31 cellular contexts compared by ENCODE assay signal in the genomic region with DNA sequence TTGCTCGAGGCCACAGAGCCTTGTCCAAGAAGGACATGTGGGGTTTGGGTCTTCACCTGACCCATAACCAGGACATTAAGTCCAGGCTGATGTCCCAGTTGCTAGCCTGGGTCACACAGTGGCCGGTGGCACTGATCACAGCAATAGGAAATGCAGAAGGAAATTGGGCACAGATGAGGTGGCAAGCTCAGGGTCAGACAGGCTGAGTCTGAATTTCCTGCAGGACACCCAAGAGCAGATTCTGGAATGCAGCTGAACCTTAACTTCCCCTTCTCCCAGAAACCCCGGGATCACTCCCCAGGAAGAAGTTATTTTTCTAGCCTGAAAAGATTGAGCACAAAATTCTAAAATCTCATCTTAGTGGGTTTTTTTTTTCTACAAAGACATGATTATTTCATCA.
"Had no signal": no experiment of that assay in that cellular context is flagged by ENCODE, and none has a peak within 500 bp of the region (broad histone marks: within the 10 kb centered on the region; RNA-seq: fewer than 3 reads in every experiment).

No MANE protein-coding gene starts in this region.

- H3K27ac ChIP-seq: neural progenitor cell, ovary, parathyroid adenoma, psoas muscle, right lobe of liver, skin epidermis, spleen, suprapubic skin, testis, tibial artery, transverse colon, upper lobe of left lung, vagina had no signal

- H3K4me3 ChIP-seq: neural progenitor cell, ovary, psoas muscle, right lobe of liver, skin epidermis, smooth muscle cell, spleen, suprapubic skin, testis, tibial artery, transverse colon, upper lobe of left lung, vagina had no signal

- H3K9ac ChIP-seq: neural progenitor cell, parathyroid adenoma had no signal

- H3K36me3 Mint-ChIP-seq: natural killer cell; stimulated activated memory B cell treated with anti-CD40 and anti-IgM and Interleukin-4, amounts not matched to agents 10 μg/mL and 1 μg/mL and 100 μg/mL, for 72 hours had no signal

- H3K27ac Mint-ChIP-seq: natural killer cell; nephron; neural progenitor cell; progenitor cell of endocrine pancreas; stimulated activated memory B cell treated with anti-CD40 and anti-IgM and Interleukin-4, amounts not matched to agents 10 μg/mL and 1 μg/mL and 100 μg/mL, for 72 hours; stimulated activated naive CD8-positive, alpha-beta T cell treated with anti-CD3 and anti-CD28 coated beads, Interleukin-15, amount 100 ng/mL, for 72 hours had no signal

- H3K4me1 Mint-ChIP-seq: natural killer cell; nephron; neural progenitor cell; stimulated activated memory B cell treated with anti-CD40 and anti-IgM and Interleukin-4, amounts not matched to agents 10 μg/mL and 1 μg/mL and 100 μg/mL, for 72 hours; stimulated activated naive CD8-positive, alpha-beta T cell treated with anti-CD3 and anti-CD28 coated beads, Interleukin-15, amount 100 ng/mL, for 72 hours had no signal

- FAIRE-seq: urothelium cell line had no signal

- H3K36me3 ChIP-seq: neural progenitor cell, ovary, right lobe of liver, spleen, suprapubic skin, tibial artery, transverse colon, upper lobe of left lung, vagina had no signal

- H3K27me3 Mint-ChIP-seq: stimulated activated memory B cell treated with anti-CD40 and anti-IgM and Interleukin-4, amounts not matched to agents 10 μg/mL and 1 μg/mL and 100 μg/mL, for 72 hours; stimulated activated naive CD8-positive, alpha-beta T cell treated with anti-CD3 and anti-CD28 coated beads, Interleukin-15, amount 100 ng/mL, for 72 hours had no signal

- DNase-seq: natural killer cell; occipital lobe; ovary; posterior cingulate gyrus; psoas muscle; right cardiac atrium; right lobe of liver; spleen; stimulated activated CD4-positive, alpha-beta T cell treated with anti-CD3 and anti-CD28 coated beads, Interleukin-12 subunit alpha, Interleukin-12 subunit beta, amount 100 ng/mL, for 4 hours; stimulated activated CD4-positive, alpha-beta T cell treated with anti-CD3 and anti-CD28 coated beads, Interleukin-1b, Interleukin-23, amount 100 ng/mL, for 48 hours; stimulated activated CD4-positive, alpha-beta T cell treated with anti-CD3 and anti-CD28 coated beads, Interleukin-4, amount 100 ng/mL, for 1 hour; stimulated activated CD4-positive, alpha-beta T cell treated with anti-CD3 and anti-CD28 coated beads, Interleukin-4, amount 100 ng/mL, for 4 hours; stimulated activated CD8-positive, alpha-beta memory T cell treated with anti-CD3 and anti-CD28 coated beads, Interleukin-4, amount 100 ng/mL, for 48 hours; stimulated activated naive CD4-positive, alpha-beta T cell; stimulated activated naive CD8-positive, alpha-beta T cell treated with anti-CD3 and anti-CD28 coated beads, Interleukin-15, amount 100 ng/mL, for 72 hours; stimulated activated naive CD8-positive, alpha-beta T cell treated with anti-CD3 and anti-CD28 coated beads, Interleukin-15, Interleukin-2, amounts not matched to agents 100 U/mL and 50 U/mL, for 24 hours; substantia nigra; testis; tibial artery; transverse colon; upper lobe of left lung had no signal

- ATAC-seq: natural killer cell; psoas muscle; right cardiac atrium; right lobe of liver; stimulated activated memory B cell treated with anti-CD40 and anti-IgM and Interleukin-4, amounts not matched to agents 10 μg/mL and 1 μg/mL and 100 μg/mL, for 72 hours; stimulated activated naive CD8-positive, alpha-beta T cell treated with anti-CD3 and anti-CD28 coated beads, Interleukin-15, amount 100 ng/mL, for 72 hours; stimulated activated naive CD8-positive, alpha-beta T cell treated with anti-CD3 and anti-CD28 coated beads, Interleukin-15, Interleukin-2, amounts not matched to agents 100 U/mL and 50 U/mL, for 24 hours had no signal

- H3K4me3 Mint-ChIP-seq: natural killer cell; nephron; neural progenitor cell; stimulated activated memory B cell treated with anti-CD40 and anti-IgM and Interleukin-4, amounts not matched to agents 10 μg/mL and 1 μg/mL and 100 μg/mL, for 72 hours; stimulated activated naive CD8-positive, alpha-beta T cell treated with anti-CD3 and anti-CD28 coated beads, Interleukin-15, amount 100 ng/mL, for 72 hours had no signal

- H3K27me3 ChIP-seq: neural progenitor cell, ovary, right lobe of liver, spleen, suprapubic skin, testis, tibial artery, transverse colon, upper lobe of left lung, vagina had no signal

- H3K4me1 ChIP-seq: neural progenitor cell, parathyroid adenoma, psoas muscle, right lobe of liver, spleen, suprapubic skin, testis, tibial artery, transverse colon, upper lobe of left lung, vagina had no signal

- H3K9me3 ChIP-seq: ovary, psoas muscle, right lobe of liver, testis, transverse colon, vagina had no signal
